ENCODE assay signal across 11 cellular contexts in the genomic region with DNA sequence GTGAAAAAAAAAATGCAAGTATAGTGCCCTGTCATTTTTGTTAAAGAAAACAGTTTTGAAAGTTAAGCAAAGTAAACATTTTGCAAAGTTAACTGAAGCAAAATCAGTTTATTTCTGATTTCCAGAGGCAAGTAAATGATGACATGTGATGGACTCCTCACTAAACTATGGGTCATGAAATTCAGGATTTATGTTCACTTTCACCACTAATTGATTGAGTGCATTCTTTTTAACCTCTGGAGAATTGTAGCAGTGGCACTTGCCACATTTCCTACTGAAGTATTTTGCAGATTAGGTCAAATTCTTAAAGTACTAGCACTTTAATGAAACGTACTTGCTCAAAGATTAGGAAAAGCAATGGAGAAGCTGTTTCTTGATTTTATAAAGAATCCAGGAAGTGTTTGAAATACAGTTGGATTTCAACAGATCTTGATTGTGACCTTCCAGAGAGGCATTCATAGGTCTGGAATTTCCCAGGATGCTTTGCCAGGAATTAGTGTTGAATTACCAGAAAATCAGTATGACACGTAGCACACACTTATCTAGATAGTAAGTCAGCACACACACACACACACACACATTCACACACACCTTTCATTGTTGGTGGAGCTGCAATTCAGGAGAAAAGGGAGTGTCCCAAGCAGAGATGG.
DNase-seq lines count a peak whose midpoint lies in the region; ATAC-seq and TF ChIP-seq lines count a peak whose summit lies in the region.
"Had no signal": no experiment of that assay in that cellular context is flagged by ENCODE, and none has a peak within 500 bp of the region (broad histone marks: within the 10 kb centered on the region; RNA-seq: fewer than 3 reads in every experiment).

No MANE protein-coding gene starts in this region.

- ATAC-seq in HG03095 (IDR thresholded peaks at IDR 0.05; ENCODE audit: unreplicated experiment) (no peak), GM18868 (IDR thresholded peaks at IDR 0.05; ENCODE audit: unreplicated experiment) (no peak), GM18498 (IDR thresholded peaks at IDR 0.05; ENCODE audit: unreplicated experiment) (no peak)
- ATAC-seq: stimulated activated memory B cell treated with anti-CD40 and anti-IgM and Interleukin-4, amounts not matched to agents 10 μg/mL and 1 μg/mL and 100 μg/mL, for 72 hours had no signal

- TF ChIP-seq CTCF in astrocyte of the cerebellum (IDR thresholded peaks at IDR 0.05; ENCODE audit: low read depth, low read length, missing control alignments): no peak

- H3K4me1 ChIP-seq in subcutaneous abdominal adipose tissue (ENCODE audit: control insufficient read depth in 5 of 5, insufficient read depth in 5 of 5, low read length in 5 of 5): peaks cover 2 to 22% (median 18%) of the 10 kb centered on the region in 5 donors
- no peaks in the 10 kb centered on the region for H3K4me1 ChIP-seq in CD8-positive, alpha-beta memory T cell (ENCODE audit: insufficient read depth, low read length)

- peak overlapping the region; percentile 75 for H3K27ac ChIP-seq in subcutaneous abdominal adipose tissue (ENCODE audit: low read depth, low read length)
- H3K27ac ChIP-seq in CD8-positive, alpha-beta memory T cell (ENCODE audit: low read depth, low read length): no peak overlapping the region

- POLR2A ChIA-PET in CD8-positive, alpha-beta memory T cell (lab: Charles Lee): no interaction called here

- no peaks in the 10 kb centered on the region for H3K36me3 ChIP-seq in subcutaneous abdominal adipose tissue (ENCODE audit: control insufficient read depth in 5 of 5, insufficient read depth in 5 of 5, low read length in 5 of 5)
- no peaks in the 10 kb centered on the region for H3K36me3 ChIP-seq in CD8-positive, alpha-beta memory T cell (ENCODE audit: insufficient read depth, low read length)
- H3K36me3 ChIP-seq: SJSA1 had no signal

- no peaks in the 10 kb centered on the region for H3K27me3 ChIP-seq in subcutaneous abdominal adipose tissue (ENCODE audit: control insufficient read depth in 5 of 5, insufficient read depth in 4 of 5, low read length in 5 of 5)
- H3K27me3 ChIP-seq in CD8-positive, alpha-beta memory T cell (ENCODE audit: insufficient read depth, low read length, poor library complexity, severe bottlenecking): no peaks in the 10 kb centered on the region
- H3K27me3 ChIP-seq: SJSA1 had no signal

- H3K4me1 Mint-ChIP-seq in CD8-positive, alpha-beta memory T cell: no peaks in the 10 kb centered on the region
- H3K4me1 Mint-ChIP-seq: activated naive CD8-positive, alpha-beta T cell treated with anti-CD3 and anti-CD28 coated beads for 36 hours; stimulated activated memory B cell treated with anti-CD40 and anti-IgM and Interleukin-4, amounts not matched to agents 10 μg/mL and 1 μg/mL and 100 μg/mL, for 72 hours had no signal

- H3K27ac Mint-ChIP-seq in CD8-positive, alpha-beta memory T cell: no peak overlapping the region
- H3K27ac Mint-ChIP-seq: activated naive CD8-positive, alpha-beta T cell treated with anti-CD3 and anti-CD28 coated beads for 36 hours; stimulated activated memory B cell treated with anti-CD40 and anti-IgM and Interleukin-4, amounts not matched to agents 10 μg/mL and 1 μg/mL and 100 μg/mL, for 72 hours had no signal

- H3K4me3 Mint-ChIP-seq in CD8-positive, alpha-beta memory T cell: no peak overlapping the region
- H3K4me3 Mint-ChIP-seq: activated naive CD8-positive, alpha-beta T cell treated with anti-CD3 and anti-CD28 coated beads for 36 hours; stimulated activated memory B cell treated with anti-CD40 and anti-IgM and Interleukin-4, amounts not matched to agents 10 μg/mL and 1 μg/mL and 100 μg/mL, for 72 hours had no signal

- H3K9me3 ChIP-seq in subcutaneous abdominal adipose tissue (ENCODE audit: control insufficient read depth in 5 of 5, low read length in 5 of 5): no peaks in the 10 kb centered on the region
- no peaks in the 10 kb centered on the region for H3K9me3 ChIP-seq in CD8-positive, alpha-beta memory T cell (ENCODE audit: low read length)
- H3K9me3 ChIP-seq: SJSA1 had no signal

- CTCF ChIA-PET in CD8-positive, alpha-beta memory T cell (lab: Charles Lee): no interaction called here

- no peaks in the 10 kb centered on the region for H3K36me3 Mint-ChIP-seq in CD8-positive, alpha-beta memory T cell
- H3K36me3 Mint-ChIP-seq: activated naive CD8-positive, alpha-beta T cell treated with anti-CD3 and anti-CD28 coated beads for 36 hours; stimulated activated memory B cell treated with anti-CD40 and anti-IgM and Interleukin-4, amounts not matched to agents 10 μg/mL and 1 μg/mL and 100 μg/mL, for 72 hours had no signal

- peak overlapping the region in 2 of 5 donors; percentile 37 to 69 for H3K9ac ChIP-seq in subcutaneous abdominal adipose tissue (ENCODE audit: low read length in 5 of 5)

- in situ Hi-C loops in astrocyte of the cerebellum (cut with HindIII; ENCODE audit: low sequenced_read_pairs): no loop called here

- peaks cover under 1 to 4% of the 10 kb centered on the region in 2 donors for H3K27me3 Mint-ChIP-seq in CD8-positive, alpha-beta memory T cell

- H3K9me3 Mint-ChIP-seq in CD8-positive, alpha-beta memory T cell: peaks cover 0 to 3% (median 0%) of the 10 kb centered on the region in 5 donors
- H3K9me3 Mint-ChIP-seq: activated naive CD8-positive, alpha-beta T cell treated with anti-CD3 and anti-CD28 coated beads for 36 hours; stimulated activated memory B cell treated with anti-CD40 and anti-IgM and Interleukin-4, amounts not matched to agents 10 μg/mL and 1 μg/mL and 100 μg/mL, for 72 hours had no signal

- H3K4me3 ChIP-seq in astrocyte of the cerebellum (ENCODE audit: low read depth, low read length) (no peak overlapping the region), subcutaneous abdominal adipose tissue (ENCODE audit: low read depth in 1 of 5, low read length in 5 of 5) (peak overlapping the region in 1 of 5 donors; percentile 31)
- H3K4me3 ChIP-seq in CD8-positive, alpha-beta memory T cell (ENCODE audit: low read length): no peak overlapping the region
- H3K4me3 ChIP-seq: SJSA1 had no signal

- DNase-seq in HS-5 (ENCODE audit: low read depth) (peak; percentile 93), astrocyte of the cerebellum (ENCODE audit: low read depth) (peak; percentile 36), iris pigment epithelial cell (ENCODE audit: low read depth) (peak; percentile 92)
- DNase-seq in CD8-positive, alpha-beta memory T cell: no peak
- DNase-seq: activated naive CD8-positive, alpha-beta T cell treated with anti-CD3 and anti-CD28 coated beads for 36 hours had no signal

Comparison
In these comparisons a context has a peak if more than half of its experiments do, and no peak if none do; other contexts are left out.
1. DNase-seq: peak in HS-5 (single experiment), astrocyte of the cerebellum (single experiment) and iris pigment epithelial cell (single experiment); none in CD8-positive, alpha-beta memory T cell (0 of 5).